8 cellular contexts compared by ENCODE assay signal in the genomic region with DNA sequence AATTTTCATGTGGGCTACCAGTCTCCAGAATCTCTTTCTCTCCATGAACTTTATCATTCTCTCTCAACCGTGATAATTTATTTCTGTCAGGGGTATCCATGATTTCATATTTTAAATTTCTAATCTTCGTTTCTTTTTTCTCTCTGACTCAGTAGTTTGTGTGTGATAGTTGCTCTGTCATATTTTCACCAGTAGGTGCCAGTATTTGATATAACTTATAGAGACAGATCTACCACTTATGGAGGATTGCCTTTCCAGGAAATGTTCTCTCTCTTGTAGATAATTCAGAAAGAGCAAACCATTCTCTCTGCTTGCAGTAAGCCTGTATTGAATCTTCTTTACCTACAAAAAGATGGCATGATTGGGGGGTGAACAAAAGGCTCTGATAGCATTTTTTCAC.
DNase-seq lines count a peak whose midpoint lies in the region; ATAC-seq, FAIRE-seq and TF ChIP-seq lines count a peak whose summit lies in the region.

No MANE protein-coding gene starts in this region.

- no peak overlapping the region for H3K27ac Mint-ChIP-seq in HFFc6
- no peak overlapping the region for H3K27ac Mint-ChIP-seq in progenitor cell of endocrine pancreas

- intact Hi-C loops in OCI-LY7 (cut with micrococcal nuclease; ENCODE audit: unreplicated experiment): loop anchor here (1.0 kb wide), 1 partner anchor 240 kb away; no protein-coding TSS in a partner anchor

- H3K36me3 ChIP-seq in OCI-LY7 (ENCODE audit: insufficient read depth, low read length): no peaks in the 10 kb centered on the region

- BruUV-seq in OCI-LY7 (replicated peaks; lab: Mats Ljungman, UMichigan): no TSS peak

- no peaks in the 10 kb centered on the region for H4K20me1 ChIP-seq in OCI-LY7 (ENCODE audit: insufficient read depth, low read length)

- POLR2A ChIA-PET in OCI-LY7 (lab: Charles Lee): no interaction called here

- no peak overlapping the region for H3K27ac ChIP-seq in OCI-LY7 (ENCODE audit: low read depth, low read length, poor library complexity, severe bottlenecking)

- H3K27me3 Mint-ChIP-seq in HFFc6 (ENCODE audit: insufficient read depth) (no peaks in the 10 kb centered on the region), progenitor cell of endocrine pancreas (no peaks in the 10 kb centered on the region)

- H3K4me1 ChIP-seq in OCI-LY7 (ENCODE audit: insufficient read depth, low read length, poor library complexity, severe bottlenecking): no peaks in the 10 kb centered on the region

- no peak for DNase-seq in D721Med (ENCODE audit: insufficient read length, low spot score)
- DNase-seq in HFFc6: peak; percentile 32
- peak; percentile 40 for DNase-seq in OCI-LY7 (ENCODE audit: low spot score)
- DNase-seq in progenitor cell of endocrine pancreas (ENCODE audit: low spot score, unreplicated experiment): no peak
- DNase-seq in activated gamma-delta T cell (lab: John Stamatoyannopoulos, UW): no peak
- DNase-seq in NK-92 (lab: John Stamatoyannopoulos, UW; ENCODE audit: unreplicated experiment): no peak
- no peak for DNase-seq in Ammon's horn (ENCODE audit: low spot score)

- H3K4me1 Mint-ChIP-seq in HFFc6 (ENCODE audit: low read depth): peaks cover 22% of the 10 kb centered on the region
- H3K4me1 Mint-ChIP-seq in progenitor cell of endocrine pancreas (ENCODE audit: low read depth): peaks cover 7% of the 10 kb centered on the region

- H3K9me3 Mint-ChIP-seq in HFFc6 (no peaks in the 10 kb centered on the region), progenitor cell of endocrine pancreas (ENCODE audit: low read depth) (peaks cover 25% of the 10 kb centered on the region)

- peak; percentile 91 for FAIRE-seq in D721Med (lab: Jason Lieb, UNC)

- no peak overlapping the region for H2AFZ ChIP-seq in OCI-LY7 (ENCODE audit: low read length)

- ATAC-seq in esophagus mucosa: peak; percentile 72

- no peaks in the 10 kb centered on the region for H3K9me2 ChIP-seq in OCI-LY7 (ENCODE audit: insufficient read depth, low read length)

- H3K4me3 Mint-ChIP-seq in HFFc6 (no peak overlapping the region), progenitor cell of endocrine pancreas (ENCODE audit: low read depth) (no peak overlapping the region)

- H3K9me3 ChIP-seq in OCI-LY7 (ENCODE audit: low read length): no peaks in the 10 kb centered on the region

- CTCF ChIA-PET in OCI-LY7 (lab: Charles Lee; ENCODE audit: unreplicated experiment): no interaction called here

- H3K79me2 ChIP-seq in OCI-LY7 (ENCODE audit: insufficient read depth, low read depth, low read length): no peaks in the 10 kb centered on the region

- H3K36me3 Mint-ChIP-seq in HFFc6 (ENCODE audit: low read depth) (no peaks in the 10 kb centered on the region), progenitor cell of endocrine pancreas (ENCODE audit: insufficient read depth) (peaks cover 5% of the 10 kb centered on the region)

- no peak overlapping the region for H3K4me3 ChIP-seq in OCI-LY7 (ENCODE audit: low read depth, low read length, poor library complexity, severe bottlenecking)

- no peak overlapping the region for H3K4me2 ChIP-seq in OCI-LY7 (ENCODE audit: low read length)

- TF ChIP-seq CTCF in D721Med (IDR thresholded peaks at IDR 0.05; ENCODE audit: insufficient read depth, missing control alignments): peak; percentile 51
- peak; percentile 78 for TF ChIP-seq CTCF in HFFc6 (IDR thresholded peaks at IDR 0.05)
- TF ChIP-seq CTCF in OCI-LY7 (conservative IDR thresholded peaks at IDR 0.05; ENCODE audit: low read length): peak; percentile 77
- peak; percentile 56 for TF ChIP-seq CTCF in progenitor cell of endocrine pancreas (IDR thresholded peaks at IDR 0.05; ENCODE audit: unreplicated experiment)

Comparison
In these comparisons a context has a peak if more than half of its experiments do, and no peak if none do; other contexts are left out.
1. DNase-seq: peak in HFFc6 (single experiment) and OCI-LY7 (single experiment); none in D721Med (single experiment), progenitor cell of endocrine pancreas (single experiment), activated gamma-delta T cell (single experiment), NK-92 (single experiment) and Ammon's horn (single experiment).
2. Peak in every context shown above with its lines, with median percentiles within 50 percentile points of each other: CTCF ChIP-seq.